Comparison of ENCODE assay signal across 8 cellular contexts in the genomic region with DNA sequence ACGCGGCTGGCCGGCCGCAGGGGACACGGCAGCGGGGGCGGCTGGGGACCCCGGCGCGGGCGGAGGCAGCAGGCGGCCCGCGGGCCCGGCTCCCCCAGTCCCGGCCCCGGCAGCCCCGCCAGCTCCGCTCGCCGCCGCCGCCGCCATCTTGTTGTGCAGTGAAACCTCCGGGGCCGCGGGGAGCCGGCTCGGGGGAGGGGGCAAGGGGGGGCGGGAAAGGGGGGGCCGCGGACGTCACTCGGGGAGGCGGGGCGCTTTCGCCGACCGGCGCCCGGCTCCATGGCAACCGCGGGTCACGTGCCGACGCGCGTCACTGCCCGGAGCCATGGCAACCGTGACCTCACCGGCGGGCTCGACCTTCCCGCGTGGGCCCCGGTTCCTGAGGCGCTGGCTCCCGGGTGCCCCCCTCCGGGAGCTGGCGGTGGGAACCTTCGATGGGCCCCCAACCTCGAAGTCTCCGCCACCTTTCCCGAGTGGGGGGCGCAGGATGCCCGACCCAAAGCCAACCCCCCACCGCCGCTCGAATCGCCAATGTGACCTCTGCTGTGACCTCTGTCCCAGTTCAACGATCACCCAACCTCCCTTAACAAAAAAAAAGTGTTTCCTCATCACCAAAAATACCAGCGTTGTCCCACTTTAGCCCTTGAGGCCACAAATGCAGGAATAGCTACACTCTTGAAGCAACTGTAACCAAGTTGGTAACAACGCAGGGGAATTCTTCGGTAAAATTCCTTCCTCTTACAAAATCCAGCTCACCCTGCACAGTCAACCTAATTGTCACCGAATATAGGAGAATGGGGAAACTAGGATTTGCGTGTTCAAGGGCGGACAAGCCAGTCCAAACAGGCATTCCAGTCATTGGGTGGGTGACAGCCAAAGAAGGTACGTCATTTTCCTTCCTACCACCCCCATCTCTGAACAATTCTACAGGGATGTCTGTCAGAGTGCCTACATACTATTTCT. TPM values are rescaled to one million over a fixed set of nuclear protein-coding genes. Genes with fewer than 3 reads are reported as not detected.
A peak's percentile ranks its signal among the peaks of the same experiment; 100 is the strongest.
DNase-seq lines count a peak whose midpoint lies in the region; ATAC-seq and TF ChIP-seq lines count a peak whose summit lies in the region.

Gene SIK3 (minus strand): TSS at position 160 of the 963 bp plus-strand sequence. CDS start 13 bp downstream, at position 147.

- H3K4me3 ChIP-seq in GM12864 (ENCODE audit: low read depth, low read length): peak within 1 kb of the TSS; percentile 91
- peak within 1 kb of the TSS; percentile 57 to 94 (median 84) for H3K4me3 ChIP-seq in heart left ventricle
- H3K4me3 ChIP-seq in upper lobe of left lung: peak within 1 kb of the TSS; percentile 46 to 92 (median 80)

- H3K4me1 ChIP-seq in heart left ventricle (peaks cover 0 to 53% (median 44%) of the 10 kb centered on the region in 12 donors), upper lobe of left lung (peaks cover 33 to 47% (median 36%) of the 10 kb centered on the region in 4 donors)

- intact Hi-C loops in heart left ventricle (cut with DNase I): loop anchor here in 6 of 10 donors (2.0 to 10.0 kb wide), 10 partner anchors 54 to 226 kb away; no protein-coding TSS in a partner anchor
- intact Hi-C loops in posterior vena cava (cut with DNase I): loop anchor here in 1 of 2 donors (10.0 kb wide), 1 partner anchor 114 kb away; no protein-coding TSS in a partner anchor

- H3K27ac ChIP-seq in adipose tissue (ENCODE audit: low read depth, low read length): peak within 1 kb of the TSS; percentile 80
- peak within 1 kb of the TSS; percentile 95 to 99 (median 98) for H3K27ac ChIP-seq in heart left ventricle
- H3K27ac ChIP-seq in upper lobe of left lung: peak within 1 kb of the TSS; percentile 95 to 99 (median 97)

- H3K9me3 ChIP-seq in heart left ventricle (no peaks in the 10 kb centered on the region), upper lobe of left lung (no peaks in the 10 kb centered on the region)

- TF ChIP-seq POLR2A in heart left ventricle (IDR thresholded peaks at IDR 0.05): peak in 1 of 2 donors; percentile 82
- peak in 2 of 4 donors; percentile 84 to 86 for TF ChIP-seq POLR2A in upper lobe of left lung (IDR thresholded peaks at IDR 0.05)

- peak; percentile 68 for DNase-seq in GM12864 (ENCODE audit: low read depth)
- DNase-seq in NCI-H1417 treated with DMSO at 0.1 percent for 48 hours (lab: John Stamatoyannopoulos, UW): peak; percentile 34
- peak; percentile 84 to 97 (median 91) for DNase-seq in T-cell
- DNase-seq in heart left ventricle: peak; percentile 95 to 98 (median 97)
- DNase-seq in posterior vena cava (ENCODE audit: low spot score): peak; percentile 98
- peak; percentile 95 to 99 for DNase-seq in upper lobe of left lung

- CTCF ChIA-PET in T-cell (lab: Charles Lee): interaction anchor here (0.5 to 1.2 kb wide), 7 partner anchors 100 to 1293 kb away, joined by 3 to 4 read pairs (median 3); no protein-coding TSS in a partner anchor

- peak within 1 kb of the TSS; percentile 95 to 98 for H3K27ac Mint-ChIP-seq in T-cell

- peaks cover 46 to 58% (median 54%) of the 10 kb centered on the region in 3 donors for H3K4me1 Mint-ChIP-seq in T-cell

- peak in 2 of 4 donors; percentile 63 to 71 for TF ChIP-seq EP300 in upper lobe of left lung (IDR thresholded peaks at IDR 0.05)

- ATAC-seq in HG02759 (IDR thresholded peaks at IDR 0.05; ENCODE audit: unreplicated experiment) (peak; percentile 84), T-cell (replicated peaks in 1 of 4) (peak; percentile 80 to 87 (median 82)), heart left ventricle (peak; percentile 86 to 94 (median 92)), upper lobe of left lung (ENCODE audit: low FRiP score in 2 of 2) (peak; percentile 90 to 95)

- no peaks in the 10 kb centered on the region for H3K27me3 Mint-ChIP-seq in T-cell

- no peaks in the 10 kb centered on the region for H3K36me3 Mint-ChIP-seq in T-cell

- H3K27me3 ChIP-seq in heart left ventricle (no peaks in the 10 kb centered on the region), upper lobe of left lung (no peaks in the 10 kb centered on the region)

- H3K36me3 ChIP-seq in heart left ventricle: no peaks in the 10 kb centered on the region
- no peaks in the 10 kb centered on the region for H3K36me3 ChIP-seq in upper lobe of left lung

- POLR2A ChIA-PET in T-cell (lab: Charles Lee): interaction anchor here (0.5 to 2.6 kb wide), 18 partner anchors 9 to 318 kb away, joined by 3 to 15 read pairs (median 3); no protein-coding TSS in a partner anchor

- 1 to 2% (median 2%) methylated on average over 29 to 77 of the region's 78 CpGs for WGBS in adipose tissue, 3 donors
- 1 to 6% (median 2%) methylated on average over 7 to 76 of the region's 78 CpGs for WGBS in heart left ventricle, 4 donors
- whole genome bisulfite sequencing in upper lobe of left lung, 2 donors: 2 to 5% methylated on average over 19 to 20 of the region's 78 CpGs

- peak; percentile 40 for TF ChIP-seq CTCF in GM12864 (IDR thresholded peaks at IDR 0.05; ENCODE audit: low read depth, low read length, missing control alignments)
- peak in 11 of 12 donors; percentile 24 to 74 (median 53) for TF ChIP-seq CTCF in heart left ventricle (IDR thresholded peaks at IDR 0.05)
- TF ChIP-seq CTCF in upper lobe of left lung (IDR thresholded peaks at IDR 0.05): peak; percentile 21 to 81 (median 48)

- peak within 1 kb of the TSS; percentile 86 to 98 (median 95) for H3K4me3 Mint-ChIP-seq in T-cell

- no peaks in the 10 kb centered on the region for H3K9me3 Mint-ChIP-seq in T-cell

RNA-seq across cellular contexts. Expression of gene SIK3, which starts in this region (rescaled TPM):
- 10 to 100 TPM; 56.3 to 78.0 (median 63.8) TPM for total RNA-seq in T-cell
- polyA plus RNA-seq in adipose tissue: 10 to 100 TPM in 2 of 3 donors, 1 to 10 TPM in 1; 8.5 to 13.8 (median 11.2) TPM
- 10 to 100 TPM; 25.7 to 67.4 (median 39.0) TPM for total RNA-seq in heart left ventricle
- 10 to 100 TPM; 11.8 to 27.4 TPM for polyA plus RNA-seq in heart left ventricle
- 10 to 100 TPM; 43.8 to 53.4 TPM for total RNA-seq in posterior vena cava
- total RNA-seq in upper lobe of left lung: 100 to 1,000 TPM in 1 of 6 donors, 10 to 100 TPM in 5; 26.9 to 115 (median 43.7) TPM

Comparison
In these comparisons a context has a peak if more than half of its experiments do, and no peak if none do; other contexts are left out.
1. Peak in every context shown above with its lines: DNase-seq, ATAC-seq, H3K4me3 ChIP-seq and H3K27ac ChIP-seq.
2. DNase-seq: peak in every context shown above with its lines; median percentile 98 in posterior vena cava; 97 in heart left ventricle; 97 in upper lobe of left lung; 91 in T-cell; 68 in GM12864; 34 in NCI-H1417 treated with DMSO at 0.1 percent for 48 hours.